23 cellular contexts compared by ENCODE assay signal in the genomic region with DNA sequence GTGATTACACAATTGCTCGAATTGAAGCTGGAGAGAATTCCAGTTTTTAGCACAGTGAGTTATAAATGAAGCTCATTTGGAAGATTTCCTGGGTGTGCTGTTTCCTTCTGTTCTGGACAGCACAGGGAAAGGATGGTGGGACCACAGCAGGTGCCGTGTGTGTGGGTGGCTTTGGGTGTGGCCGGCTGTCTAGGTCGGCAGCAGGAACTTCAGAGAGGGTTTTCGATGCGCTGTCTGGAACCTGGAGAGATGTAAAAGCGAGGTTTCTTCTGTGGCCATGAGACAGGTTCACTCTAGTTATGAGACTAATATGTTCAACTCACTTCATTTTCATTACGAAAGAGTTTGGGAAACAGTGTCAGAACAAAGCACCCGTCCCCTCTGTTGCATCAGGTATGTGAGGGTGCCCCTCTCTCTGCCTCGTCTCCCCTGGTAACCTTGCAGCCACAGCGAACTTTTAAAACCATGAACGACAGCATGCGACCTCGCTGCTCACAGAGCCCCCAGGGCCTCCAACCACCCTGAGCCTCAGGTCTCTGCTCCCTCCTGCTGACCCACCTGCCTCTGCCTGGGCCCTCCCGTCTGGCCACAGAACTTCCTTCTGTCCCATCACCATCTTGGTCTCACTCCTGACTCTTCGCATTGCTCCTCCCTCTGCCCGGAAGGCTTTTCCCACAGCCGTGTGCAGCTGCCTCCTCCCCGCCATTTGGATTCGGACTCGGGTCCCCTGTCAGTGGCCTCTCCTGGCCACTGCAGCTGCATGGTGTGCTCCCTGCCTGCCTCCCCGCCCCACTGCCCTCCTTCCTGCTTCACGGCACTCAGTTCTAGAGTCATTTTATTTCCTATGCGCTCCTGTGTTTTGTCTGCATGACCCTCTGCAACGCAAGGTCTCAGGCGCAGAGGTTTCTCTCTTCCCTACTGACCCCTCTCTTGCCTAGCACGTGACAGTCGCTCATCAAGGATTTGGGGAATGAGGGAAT.
DNase-seq lines count a peak whose midpoint lies in the region; ATAC-seq lines count a peak whose summit lies in the region.
"Had no signal": no experiment of that assay in that cellular context is flagged by ENCODE, and none has a peak within 500 bp of the region (broad histone marks: within the 10 kb centered on the region; RNA-seq: fewer than 3 reads in every experiment).

No MANE protein-coding gene starts in this region.

- peaks cover 10% of the 10 kb centered on the region for H3K27me3 Mint-ChIP-seq in activated T-cell treated with anti-CD3 and anti-CD28 coated beads, Interleukin-2, amount 50 U/mL, for 24 hours
- no peaks in the 10 kb centered on the region for H3K27me3 Mint-ChIP-seq in activated T-cell treated with anti-CD3 and anti-CD28 coated beads, Interleukin-2, amount 50 U/mL, for 72 hours (ENCODE audit: low read depth)

- peak; percentile 9 for DNase-seq in activated T-cell treated with anti-CD3 and anti-CD28 coated beads, Interleukin-2, amount 50 U/mL, for 24 hours
- no peak for DNase-seq in activated T-cell treated with anti-CD3 and anti-CD28 coated beads, Interleukin-2, amount 50 U/mL, for 72 hours
- peak; percentile 29 for DNase-seq in SW480 (ENCODE audit: low spot score)
- DNase-seq in islet precursor cell = peak; percentile 34
- DNase-seq in superior temporal gyrus (ENCODE audit: extremely low spot score) = peak; percentile 48
- no peak for DNase-seq in DMS153 (lab: John Stamatoyannopoulos, UW)
- DNase-seq in DMS114 treated with DMSO at 0.1 percent for 48 hours (lab: John Stamatoyannopoulos, UW; ENCODE audit: unreplicated experiment) = no peak
- DNase-seq: aorta; Calu3; central memory CD4-positive, alpha-beta T cell; EL; H7; mesendoderm; naive B cell; NCI-H1048; NCI-H187; NCI-H69; occipital lobe; T-helper 1 cell had no signal

- no peak for ATAC-seq in activated T-cell treated with anti-CD3 and anti-CD28 coated beads, Interleukin-2, amount 50 U/mL, for 72 hours (replicated peaks in 1 of 2)
- ATAC-seq in HG03039 (IDR thresholded peaks at IDR 0.05; ENCODE audit: unreplicated experiment) = no peak
- ATAC-seq: A549; activated T-helper 17 cell treated with anti-CD3 and anti-CD28 coated beads, Interleukin-2, amount 50 U/mL, for 72 hours had no signal

- H3K36me3 Mint-ChIP-seq in activated T-cell treated with anti-CD3 and anti-CD28 coated beads, Interleukin-2, amount 50 U/mL, for 24 hours (ENCODE audit: low read depth) = no peaks in the 10 kb centered on the region
- H3K36me3 Mint-ChIP-seq in activated T-cell treated with anti-CD3 and anti-CD28 coated beads, Interleukin-2, amount 50 U/mL, for 72 hours (ENCODE audit: insufficient read depth in 2 of 2) = no peaks in the 10 kb centered on the region
- H3K36me3 Mint-ChIP-seq: activated naive CD8-positive, alpha-beta T cell; naive B cell had no signal

- no peak overlapping the region for H3K4me3 Mint-ChIP-seq in activated T-cell treated with anti-CD3 and anti-CD28 coated beads, Interleukin-2, amount 50 U/mL, for 24 hours
- no peak overlapping the region for H3K4me3 Mint-ChIP-seq in activated T-cell treated with anti-CD3 and anti-CD28 coated beads, Interleukin-2, amount 50 U/mL, for 72 hours
- H3K4me3 Mint-ChIP-seq: activated naive CD8-positive, alpha-beta T cell; activated T-helper 17 cell treated with anti-CD3 and anti-CD28 coated beads, Interleukin-2, amount 50 U/mL, for 72 hours; naive B cell had no signal

- H3K9me3 Mint-ChIP-seq in activated T-cell treated with anti-CD3 and anti-CD28 coated beads, Interleukin-2, amount 50 U/mL, for 24 hours = no peaks in the 10 kb centered on the region
- no peaks in the 10 kb centered on the region for H3K9me3 Mint-ChIP-seq in activated T-cell treated with anti-CD3 and anti-CD28 coated beads, Interleukin-2, amount 50 U/mL, for 72 hours
- H3K9me3 Mint-ChIP-seq: activated T-helper 17 cell treated with anti-CD3 and anti-CD28 coated beads, Interleukin-2, amount 50 U/mL, for 72 hours had no signal

- no peak overlapping the region for H3K27ac Mint-ChIP-seq in activated T-cell treated with anti-CD3 and anti-CD28 coated beads, Interleukin-2, amount 50 U/mL, for 24 hours
- H3K27ac Mint-ChIP-seq in activated T-cell treated with anti-CD3 and anti-CD28 coated beads, Interleukin-2, amount 50 U/mL, for 72 hours = no peak overlapping the region
- H3K27ac Mint-ChIP-seq: activated naive CD8-positive, alpha-beta T cell; activated T-helper 17 cell treated with anti-CD3 and anti-CD28 coated beads, Interleukin-2, amount 50 U/mL, for 72 hours; naive B cell had no signal

- H3K4me1 Mint-ChIP-seq in activated T-cell treated with anti-CD3 and anti-CD28 coated beads, Interleukin-2, amount 50 U/mL, for 24 hours (ENCODE audit: low read depth) = no peaks in the 10 kb centered on the region
- no peaks in the 10 kb centered on the region for H3K4me1 Mint-ChIP-seq in activated T-cell treated with anti-CD3 and anti-CD28 coated beads, Interleukin-2, amount 50 U/mL, for 72 hours (ENCODE audit: low read depth)
- H3K4me1 Mint-ChIP-seq: activated T-helper 17 cell treated with anti-CD3 and anti-CD28 coated beads, Interleukin-2, amount 50 U/mL, for 72 hours had no signal

Comparison
In these comparisons a context has a peak if more than half of its experiments do, and no peak if none do; other contexts are left out.
1. DNase-seq: peak in activated T-cell treated with anti-CD3 and anti-CD28 coated beads, Interleukin-2, amount 50 U/mL, for 24 hours (single experiment), SW480 (single experiment), islet precursor cell (single experiment) and superior temporal gyrus (single experiment); none in activated T-cell treated with anti-CD3 and anti-CD28 coated beads, Interleukin-2, amount 50 U/mL, for 72 hours (0 of 2), DMS153 (single experiment) and DMS114 treated with DMSO at 0.1 percent for 48 hours (single experiment).